In genomic region chr20:1815502-1816085, GRCh38 we compare ENCODE assay signal across 15 cellular contexts.
DNase-seq lines count a peak whose midpoint lies in the region; ATAC-seq, FAIRE-seq and TF ChIP-seq lines count a peak whose summit lies in the region.
"Had no signal": no experiment of that assay in that cellular context is flagged by ENCODE, and none has a peak within 500 bp of the region (broad histone marks: within the 10 kb centered on the region; RNA-seq: fewer than 3 reads in every experiment).

No MANE protein-coding gene starts in this region.

- H3K36me3 ChIP-seq in heart right ventricle = no peaks in the 10 kb centered on the region
- no peaks in the 10 kb centered on the region for H3K36me3 ChIP-seq in endothelial cell of umbilical vein (ENCODE audit: control insufficient read depth in 2 of 2, extremely low read depth in 1 of 2, insufficient read depth in 2 of 2, low read length in 2 of 2)
- no peaks in the 10 kb centered on the region for H3K36me3 ChIP-seq in upper lobe of right lung
- no peaks in the 10 kb centered on the region for H3K36me3 ChIP-seq in spleen

- dilution Hi-C loops in endothelial cell of umbilical vein (cut with MboI; ENCODE audit: extremely low pct_ligation_motif_present, low sequenced_read_pairs) = no loop called here

- TSS peak; percentile 69 for BruUV-seq in endothelial cell of umbilical vein (replicated peaks; lab: Mats Ljungman, UMichigan)

- CTCF ChIA-PET in endothelial cell of umbilical vein (lab: Charles Lee) = interaction anchor here (0.7 to 1.7 kb wide), 2 partner anchors 14 to 39 kb away, joined by 3 to 5 read pairs; no protein-coding TSS in a partner anchor

- H3K4me2 ChIP-seq in endothelial cell of umbilical vein (ENCODE audit: insufficient read depth, low read length) = no peak overlapping the region

- no peak for TF ChIP-seq CTCF in heart right ventricle (IDR thresholded peaks at IDR 0.05)
- no peak for TF ChIP-seq CTCF in endothelial cell of umbilical vein (IDR thresholded peaks at IDR 0.05; ENCODE audit: extremely low read depth in 1 of 2, insufficient read depth in 1 of 2, low read depth in 1 of 2, low read length in 2 of 2)
- TF ChIP-seq CTCF in upper lobe of right lung (IDR thresholded peaks at IDR 0.05) = no peak
- no peak for TF ChIP-seq CTCF in spleen (IDR thresholded peaks at IDR 0.05 in 8 of 11, conservative IDR thresholded peaks at IDR 0.05 in 3 of 11)

- H3K27ac ChIP-seq in heart right ventricle = peak overlapping the region; percentile 29 to 88 (median 82)
- peak overlapping the region; percentile 58 for H3K27ac ChIP-seq in endothelial cell of umbilical vein (ENCODE audit: insufficient read depth, low read depth, low read length)
- no peak overlapping the region for H3K27ac ChIP-seq in upper lobe of right lung
- H3K27ac ChIP-seq in spleen = no peak overlapping the region
- H3K27ac ChIP-seq: SK-N-MC had no signal

- H3K4me3 ChIP-seq in heart right ventricle (no peak overlapping the region), endothelial cell of umbilical vein (replicated peaks in 1 of 3; ENCODE audit: insufficient read depth in 1 of 3, low read depth in 1 of 3, low read length in 3 of 3) (no peak overlapping the region), upper lobe of right lung (no peak overlapping the region), spleen (no peak overlapping the region)
- H3K4me3 ChIP-seq: SK-N-MC had no signal

- H3K9ac ChIP-seq in endothelial cell of umbilical vein (replicated peaks; ENCODE audit: extremely low read depth, insufficient read depth, low read length) = peak overlapping the region; percentile 27

- H3K9me1 ChIP-seq in endothelial cell of umbilical vein (replicated peaks; ENCODE audit: control insufficient read depth, extremely low read depth, insufficient read depth, low read length) = no peaks in the 10 kb centered on the region

- ATAC-seq in heart right ventricle (no peak), Right ventricle myocardium superior (ENCODE audit: poor library complexity) (no peak), upper lobe of right lung (no peak), HG03469 (IDR thresholded peaks at IDR 0.05; ENCODE audit: unreplicated experiment) (no peak)

- no peak overlapping the region for H2AFZ ChIP-seq in endothelial cell of umbilical vein (ENCODE audit: low read depth, low read length)

- 63 to 71% methylated on average over 3 of the region's 3 CpGs for WGBS in heart right ventricle, 2 donors
- WGBS in spleen, 5 donors = 79 to 98% (median 94%) methylated on average over 3 of the region's 3 CpGs

- no peak for FAIRE-seq in endothelial cell of umbilical vein (lab: Jason Lieb, UNC)
- FAIRE-seq: endometrium had no signal

- POLR2A ChIA-PET in endothelial cell of umbilical vein (lab: Charles Lee) = no interaction called here

- H4K20me1 ChIP-seq in endothelial cell of umbilical vein (replicated peaks; ENCODE audit: control insufficient read depth, extremely low read depth, insufficient read depth, low read length) = no peaks in the 10 kb centered on the region

- peaks cover 21 to 89% (median 60%) of the 10 kb centered on the region in 9 donors for H3K4me1 ChIP-seq in heart right ventricle
- H3K4me1 ChIP-seq in endothelial cell of umbilical vein (ENCODE audit: control insufficient read depth, extremely low read depth, insufficient read depth, low read length) = peaks cover 52% of the 10 kb centered on the region
- H3K4me1 ChIP-seq in upper lobe of right lung = peaks cover 41% of the 10 kb centered on the region
- peaks cover 13 to 74% (median 41%) of the 10 kb centered on the region in 6 donors for H3K4me1 ChIP-seq in spleen

- no peak for DNase-seq in heart right ventricle
- DNase-seq in Right ventricle myocardium superior = no peak
- DNase-seq in endothelial cell of umbilical vein (ENCODE audit: low read depth, low spot score) = peak; percentile 31
- peak; percentile 92 for DNase-seq in pons (ENCODE audit: low spot score)
- no peak for DNase-seq in upper lobe of right lung
- no peak for DNase-seq in activated CD4-positive, CD25-positive, alpha-beta regulatory T cell (lab: John Stamatoyannopoulos, UW)
- no peak for DNase-seq in spleen
- DNase-seq: activated naive CD4-positive, alpha-beta T cell treated with anti-CD3 and anti-CD28 coated beads for 36 hours; Calu3; islet precursor cell; NCI-H187; stimulated activated CD4-positive, alpha-beta T cell treated with anti-CD3 and anti-CD28 coated beads, Interleukin-2, amount 100 ng/mL, for 48 hours had no signal

- no peaks in the 10 kb centered on the region for H3K79me2 ChIP-seq in endothelial cell of umbilical vein (ENCODE audit: control insufficient read depth, insufficient read depth, low read length)

- H3K27me3 ChIP-seq in heart right ventricle (peaks cover 0 to 3% (median 0%) of the 10 kb centered on the region in 7 donors), endothelial cell of umbilical vein (ENCODE audit: control insufficient read depth in 2 of 2, insufficient read depth in 2 of 2, low read length in 2 of 2) (peaks cover 0 to 2% of the 10 kb centered on the region in 2 experiments), upper lobe of right lung (no peaks in the 10 kb centered on the region), spleen (replicated peaks in 1 of 7) (peaks cover 0 to 26% (median 0%) of the 10 kb centered on the region in 7 donors)

- no peaks in the 10 kb centered on the region for H3K9me3 ChIP-seq in heart right ventricle
- H3K9me3 ChIP-seq in endothelial cell of umbilical vein (replicated peaks; ENCODE audit: control insufficient read depth, insufficient read depth, low read length) = no peaks in the 10 kb centered on the region
- H3K9me3 ChIP-seq in upper lobe of right lung = no peaks in the 10 kb centered on the region
- H3K9me3 ChIP-seq in spleen = peaks cover 0 to under 1% (median 0%) of the 10 kb centered on the region in 8 donors

- TF ChIP-seq POLR2A in endothelial cell of umbilical vein (IDR thresholded peaks at IDR 0.05; ENCODE audit: low read depth, low read length) = no peak
- TF ChIP-seq POLR2A in spleen (IDR thresholded peaks at IDR 0.05) = no peak

- intact Hi-C loops in heart right ventricle (cut with DNase I) = loop anchor here in 1 of 10 donors (10.0 kb wide), 1 partner anchor 329 kb away; no protein-coding TSS in a partner anchor
- intact Hi-C loops in Right ventricle myocardium superior (cut with DNase I) = no loop called here
- intact Hi-C loops in endothelial cell of umbilical vein (cut with micrococcal nuclease) = loop anchor here (1.0 kb wide), 1 partner anchor 9 kb away; no protein-coding TSS in a partner anchor
- intact Hi-C loops in upper lobe of right lung (cut with DNase I) = no loop called here
- intact Hi-C loops in spleen (cut with DNase I; ENCODE audit: low total_unique reads) = no loop called here

TF ChIP-seq in endothelial cell of umbilical vein, 7 proteins besides CTCF, POLR2A, EP300 and RAD21:
- no peak for TF ChIP-seq MAX (IDR thresholded peaks at IDR 0.05; ENCODE audit: insufficient read depth, insufficient read length)
- no peak for TF ChIP-seq FOS (IDR thresholded peaks at IDR 0.05; ENCODE audit: borderline replicate concordance, insufficient read depth, low read length)
- TF ChIP-seq EZH2 (IDR thresholded peaks at IDR 0.05; ENCODE audit: borderline replicate concordance, low read depth, low read length, severe bottlenecking) = no peak
- no peak for TF ChIP-seq POLR2AphosphoS5 (IDR thresholded peaks at IDR 0.05; ENCODE audit: insufficient read depth, low read depth, low read length)
- no peak for TF ChIP-seq JUN (IDR thresholded peaks at IDR 0.05; ENCODE audit: borderline replicate concordance, insufficient read depth, insufficient read length, low read depth)
- TF ChIP-seq GATA2 (IDR thresholded peaks at IDR 0.05; ENCODE audit: insufficient read depth, insufficient read length, low read depth, low read length) = no peak
- no peak for TF ChIP-seq MYC (IDR thresholded peaks at IDR 0.05; ENCODE audit: low read depth, low read length)

Comparison
In these comparisons a context has a peak if more than half of its experiments do, and no peak if none do; other contexts are left out.
1. DNase-seq: peak in endothelial cell of umbilical vein (single experiment) and pons (single experiment); none in heart right ventricle (0 of 2), Right ventricle myocardium superior (single experiment), upper lobe of right lung (single experiment), activated CD4-positive, CD25-positive, alpha-beta regulatory T cell (0 of 4) and spleen (single experiment).
2. H3K27ac ChIP-seq: peak in heart right ventricle (10 of 10) and endothelial cell of umbilical vein (single experiment); none in upper lobe of right lung (single experiment) and spleen (0 of 8).